Comparison of ENCODE assay signal across 21 cellular contexts in genomic region chr12:3134126-3134525, GRCh38.
"Had no signal": no experiment of that assay in that cellular context is flagged by ENCODE, and none has a peak within 500 bp of the region (broad histone marks: within the 10 kb centered on the region; RNA-seq: fewer than 3 reads in every experiment).

No MANE protein-coding gene starts in this region.

- H3K9me3 ChIP-seq: left lung, mucosa of descending colon, tibial artery, upper lobe of left lung had no signal

- H3K36me3 ChIP-seq: brain microvascular endothelial cell, cardiac muscle cell, left lung, tibial artery, upper lobe of left lung had no signal

- H3K27ac ChIP-seq: brain microvascular endothelial cell had no signal

- H3K36me3 Mint-ChIP-seq: naive thymus-derived CD8-positive, alpha-beta T cell; stimulated activated effector memory CD8-positive, alpha-beta T cell treated with anti-CD3 and anti-CD28 coated beads, Interleukin-12 subunit alpha, Interleukin-12 subunit beta, amount 100 ng/mL, for 72 hours had no signal

- ATAC-seq: effector memory CD8-positive, alpha-beta T cell; left lung; mucosa of descending colon; naive thymus-derived CD8-positive, alpha-beta T cell; stimulated activated effector memory CD8-positive, alpha-beta T cell treated with anti-CD3 and anti-CD28 coated beads, Interleukin-12 subunit alpha, Interleukin-12 subunit beta, amount 100 ng/mL, for 72 hours had no signal

- H3K9me3 Mint-ChIP-seq: stimulated activated effector memory CD8-positive, alpha-beta T cell treated with anti-CD3 and anti-CD28 coated beads, Interleukin-12 subunit alpha, Interleukin-12 subunit beta, amount 100 ng/mL, for 72 hours had no signal

- H3K4me3 ChIP-seq: cardiac muscle cell, left lung, mucosa of descending colon, smooth muscle cell, tibial artery, upper lobe of left lung had no signal

- H3K4me3 Mint-ChIP-seq: dendritic cell treated with granulocyte-macrophage colony-stimulating factor and Interleukin-4, amounts not matched to agents 40 ng/mL and 50 ng/mL, for 4 days; effector memory CD8-positive, alpha-beta T cell; naive thymus-derived CD8-positive, alpha-beta T cell; stimulated activated effector memory CD8-positive, alpha-beta T cell treated with anti-CD3 and anti-CD28 coated beads, Interleukin-12 subunit alpha, Interleukin-12 subunit beta, amount 100 ng/mL, for 72 hours; stimulated activated naive CD8-positive, alpha-beta T cell treated with anti-CD3 and anti-CD28 coated beads, Interleukin-15, Interleukin-2, amounts not matched to agents 100 ng/mL and 50 ng/mL, for 24 hours had no signal

- H3K27me3 ChIP-seq: brain microvascular endothelial cell, cardiac muscle cell, tibial artery, upper lobe of left lung had no signal

- H3K27ac Mint-ChIP-seq: dendritic cell treated with granulocyte-macrophage colony-stimulating factor and Interleukin-4, amounts not matched to agents 40 ng/mL and 50 ng/mL, for 4 days; effector memory CD8-positive, alpha-beta T cell; stimulated activated effector memory CD8-positive, alpha-beta T cell treated with anti-CD3 and anti-CD28 coated beads, Interleukin-12 subunit alpha, Interleukin-12 subunit beta, amount 100 ng/mL, for 72 hours; stimulated activated naive CD8-positive, alpha-beta T cell treated with anti-CD3 and anti-CD28 coated beads, Interleukin-15, Interleukin-2, amounts not matched to agents 100 ng/mL and 50 ng/mL, for 24 hours had no signal

- DNase-seq: brain microvascular endothelial cell; cerebellar nuclear complex; effector memory CD8-positive, alpha-beta T cell; erythroblast; foreskin melanocyte; head of caudate nucleus; hypothalamus; islet precursor cell; left lung; mammary epithelial cell; mucosa of descending colon; naive thymus-derived CD8-positive, alpha-beta T cell; stimulated activated CD4-positive, alpha-beta T cell treated with anti-CD3 and anti-CD28 coated beads, Interleukin-4, amount 100 ng/mL, for 1 hour; stimulated activated CD8-positive, alpha-beta memory T cell treated with anti-CD3 and anti-CD28 coated beads, Interleukin-4, amount 100 ng/mL, for 48 hours; tibial artery; upper lobe of left lung had no signal
